ENCODE assay signal across 20 cellular contexts in the genomic region with DNA sequence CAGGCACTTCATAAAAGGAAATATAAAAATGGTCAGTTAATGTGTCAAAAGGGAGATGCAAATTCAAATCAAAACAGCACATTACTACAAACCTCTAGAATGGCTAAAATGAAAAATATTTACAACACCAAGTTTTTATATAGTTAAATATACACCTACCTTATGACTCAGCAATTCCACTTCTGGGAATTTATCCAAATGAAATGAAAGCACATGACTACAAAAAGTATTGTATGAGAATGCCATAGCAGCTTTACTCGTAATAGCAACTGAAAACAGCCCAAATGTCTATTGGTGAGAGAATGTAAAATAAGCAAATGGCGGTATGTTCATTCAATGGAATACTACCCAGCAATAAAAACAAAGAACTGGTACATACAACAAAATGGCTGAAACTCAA.
DNase-seq lines count a peak whose midpoint lies in the region; ATAC-seq, FAIRE-seq and TF ChIP-seq lines count a peak whose summit lies in the region.
"Had no signal": no experiment of that assay in that cellular context is flagged by ENCODE, and none has a peak within 500 bp of the region (broad histone marks: within the 10 kb centered on the region; RNA-seq: fewer than 3 reads in every experiment).

No MANE protein-coding gene starts in this region.

- H3K4me3 ChIP-seq in A549, result no peak overlapping the region
- H3K4me3 ChIP-seq in HFF-Myc (replicated peaks; ENCODE audit: low read depth, low read length), result no peak overlapping the region
- H3K4me3 ChIP-seq in astrocyte (ENCODE audit: insufficient read depth, low read depth, low read length), result no peak overlapping the region
- no peak overlapping the region for H3K4me3 ChIP-seq in fibroblast of the aortic adventitia (ENCODE audit: low read depth, low read length)
- H3K4me3 ChIP-seq: left ventricle myocardium inferior, prostate gland had no signal

- no peak for TF ChIP-seq RAD21 in A549 (conservative IDR thresholded peaks at IDR 0.05 in 1 of 2, IDR thresholded peaks at IDR 0.05 in 1 of 2)

- no peak overlapping the region for H2AFZ ChIP-seq in astrocyte (ENCODE audit: low read depth, low read length)

- H3K9me3 Mint-ChIP-seq in astrocyte (ENCODE audit: unreplicated experiment), result peaks cover 12% of the 10 kb centered on the region
- H3K9me3 Mint-ChIP-seq in activated naive CD4-positive, alpha-beta T cell treated with anti-CD3 and anti-CD28 coated beads for 36 hours, result peaks cover 28% of the 10 kb centered on the region

- no peak for TF ChIP-seq POLR2A in A549 (IDR thresholded peaks at IDR 0.05; ENCODE audit: low read length)

- 43% methylated on average over 2 of the region's 2 CpGs for WGBS in A549 (ENCODE audit: missing lambda C conversion rate)

- ATAC-seq in A549 (no peak), left colon (no peak)
- ATAC-seq: activated CD4-positive, alpha-beta T cell treated with anti-CD3 and anti-CD28 coated beads for 36 hours; activated naive CD4-positive, alpha-beta T cell treated with anti-CD3 and anti-CD28 coated beads, Interleukin-2, amount 50 U/mL, for 72 hours; naive thymus-derived CD4-positive, alpha-beta T cell had no signal

- H4K20me1 ChIP-seq in astrocyte (ENCODE audit: insufficient read depth, low read length), result no peaks in the 10 kb centered on the region

- CTCF ChIA-PET in A549 (lab: Yijun Ruan, JAX), result no interaction called here
- CTCF ChIA-PET in activated naive CD4-positive, alpha-beta T cell treated with anti-CD3 and anti-CD28 coated beads for 36 hours (lab: Charles Lee), result no interaction called here

- DNase-seq in A549 (ENCODE audit: low read depth in 1 of 2, low spot score in 1 of 2) (no peak), HFF-Myc (ENCODE audit: extremely low read depth, low read depth) (peak; percentile 63), astrocyte (ENCODE audit: low read depth) (peak; percentile 66), fibroblast of the aortic adventitia (ENCODE audit: low read depth) (peak; percentile 54), left colon (no peak), NCI-H2227 (lab: John Stamatoyannopoulos, UW; ENCODE audit: unreplicated experiment) (no peak), DMS53 (lab: John Stamatoyannopoulos, UW) (no peak)
- DNase-seq in activated naive CD4-positive, alpha-beta T cell treated with anti-CD3 and anti-CD28 coated beads for 36 hours, result no peak
- DNase-seq: activated CD4-positive, alpha-beta T cell treated with anti-CD3 and anti-CD28 coated beads for 36 hours; central memory CD4-positive, alpha-beta T cell; COR-L47; left ventricle myocardium inferior; naive thymus-derived CD4-positive, alpha-beta T cell; NCI-H2029; NCI-H69; substantia nigra had no signal

- H3K4me2 ChIP-seq in A549, result no peak overlapping the region
- no peak overlapping the region for H3K4me2 ChIP-seq in astrocyte (ENCODE audit: low read length)

- H3K27me3 Mint-ChIP-seq in astrocyte (ENCODE audit: low read depth, unreplicated experiment), result no peaks in the 10 kb centered on the region
- no peaks in the 10 kb centered on the region for H3K27me3 Mint-ChIP-seq in activated naive CD4-positive, alpha-beta T cell treated with anti-CD3 and anti-CD28 coated beads for 36 hours (ENCODE audit: low read depth)
- H3K27me3 Mint-ChIP-seq: activated CD4-positive, alpha-beta T cell treated with anti-CD3 and anti-CD28 coated beads for 36 hours; naive thymus-derived CD4-positive, alpha-beta T cell had no signal

- peaks cover 5% of the 10 kb centered on the region; the same call in 1 of the 3 replicates for H3K9me3 ChIP-seq in A549
- H3K9me3 ChIP-seq in astrocyte (ENCODE audit: insufficient read depth, low read depth, low read length), result peaks cover 10% of the 10 kb centered on the region
- H3K9me3 ChIP-seq: prostate gland had no signal

- no peaks in the 10 kb centered on the region for H3K36me3 ChIP-seq in astrocyte (ENCODE audit: insufficient read depth, low read length)
- H3K36me3 ChIP-seq: left ventricle myocardium inferior, prostate gland had no signal

- no peaks in the 10 kb centered on the region for H3K4me1 Mint-ChIP-seq in astrocyte (ENCODE audit: low read depth, unreplicated experiment)
- H3K4me1 Mint-ChIP-seq in activated naive CD4-positive, alpha-beta T cell treated with anti-CD3 and anti-CD28 coated beads for 36 hours (ENCODE audit: low read depth), result no peaks in the 10 kb centered on the region
- H3K4me1 Mint-ChIP-seq: activated CD4-positive, alpha-beta T cell treated with anti-CD3 and anti-CD28 coated beads for 36 hours; naive thymus-derived CD4-positive, alpha-beta T cell had no signal

- no peak overlapping the region for H3K27ac Mint-ChIP-seq in astrocyte (ENCODE audit: unreplicated experiment)
- no peak overlapping the region for H3K27ac Mint-ChIP-seq in activated naive CD4-positive, alpha-beta T cell treated with anti-CD3 and anti-CD28 coated beads for 36 hours
- H3K27ac Mint-ChIP-seq: activated CD4-positive, alpha-beta T cell treated with anti-CD3 and anti-CD28 coated beads for 36 hours; activated naive CD4-positive, alpha-beta T cell treated with anti-CD3 and anti-CD28 coated beads, Interleukin-2, amount 50 U/mL, for 72 hours; naive thymus-derived CD4-positive, alpha-beta T cell had no signal

- no peaks in the 10 kb centered on the region for H3K4me1 ChIP-seq in A549
- no peaks in the 10 kb centered on the region for H3K4me1 ChIP-seq in astrocyte (ENCODE audit: insufficient read depth, low read length)
- H3K4me1 ChIP-seq: left ventricle myocardium inferior, prostate gland had no signal

- no peaks in the 10 kb centered on the region for H3K79me2 ChIP-seq in astrocyte (ENCODE audit: insufficient read depth, low read length)

- no peak for TF ChIP-seq EP300 in A549 (IDR thresholded peaks at IDR 0.05)

- intact Hi-C loops in left colon (cut with DNase I, micrococcal nuclease), result no loop called here
- intact Hi-C loops in activated naive CD4-positive, alpha-beta T cell treated with anti-CD3 and anti-CD28 coated beads for 36 hours (cut with micrococcal nuclease), result no loop called here

- H3K36me3 Mint-ChIP-seq in astrocyte (ENCODE audit: low read depth, unreplicated experiment), result no peaks in the 10 kb centered on the region
- H3K36me3 Mint-ChIP-seq in activated naive CD4-positive, alpha-beta T cell treated with anti-CD3 and anti-CD28 coated beads for 36 hours (ENCODE audit: low read depth), result no peaks in the 10 kb centered on the region
- H3K36me3 Mint-ChIP-seq: naive thymus-derived CD4-positive, alpha-beta T cell had no signal

- H3K27me3 ChIP-seq in astrocyte (ENCODE audit: insufficient read depth, low read length), result no peaks in the 10 kb centered on the region

- FAIRE-seq in A549 (lab: Jason Lieb, UNC) (no peak), astrocyte (lab: Jason Lieb, UNC) (peak; percentile 29)
- FAIRE-seq: GM18507, GM19239 had no signal

- no peak overlapping the region for H3K9ac ChIP-seq in astrocyte (ENCODE audit: low read length)

- H3K4me3 Mint-ChIP-seq in astrocyte (ENCODE audit: unreplicated experiment), result no peak overlapping the region
- no peak overlapping the region for H3K4me3 Mint-ChIP-seq in activated naive CD4-positive, alpha-beta T cell treated with anti-CD3 and anti-CD28 coated beads for 36 hours
- H3K4me3 Mint-ChIP-seq: activated CD4-positive, alpha-beta T cell treated with anti-CD3 and anti-CD28 coated beads for 36 hours; naive thymus-derived CD4-positive, alpha-beta T cell had no signal

- POLR2A ChIA-PET in A549 (lab: Yijun Ruan, JAX), result no interaction called here

- H3K27ac ChIP-seq in A549 (no peak overlapping the region), astrocyte (ENCODE audit: low read depth, low read length) (no peak overlapping the region)
- H3K27ac ChIP-seq: left ventricle myocardium inferior, prostate gland had no signal

- TF ChIP-seq CTCF in A549 (IDR thresholded peaks at IDR 0.05), result no peak
- no peak for TF ChIP-seq CTCF in HFF-Myc (IDR thresholded peaks at IDR 0.05; ENCODE audit: low read depth, low read length, missing control alignments)
- no peak for TF ChIP-seq CTCF in astrocyte (IDR thresholded peaks at IDR 0.05; ENCODE audit: insufficient read depth, low read depth, low read length)
- TF ChIP-seq CTCF in fibroblast of the aortic adventitia (IDR thresholded peaks at IDR 0.05; ENCODE audit: insufficient read depth, low read length), result no peak

TF ChIP-seq in A549, 52 proteins besides CTCF, POLR2A, EP300 and RAD21 (continues in another document):
- TF ChIP-seq NFE2L2 (conservative IDR thresholded peaks at IDR 0.05; ENCODE audit: low read length), result no peak
- peak; percentile 57 for TF ChIP-seq MAFK (IDR thresholded peaks at IDR 0.05; ENCODE audit: partially characterized antibody)
- TF ChIP-seq CEBPB (IDR thresholded peaks at IDR 0.05), result no peak
- TF ChIP-seq HOXB13 (CRISPR knock-in tag; IDR thresholded peaks at IDR 0.05; ENCODE audit: low read depth), result no peak
- no peak for TF ChIP-seq ZFP36 (IDR thresholded peaks at IDR 0.05; ENCODE audit: borderline replicate concordance, partially characterized antibody)
- TF ChIP-seq USF2 (IDR thresholded peaks at IDR 0.05), result no peak

Comparison
In these comparisons a context has a peak if more than half of its experiments do, and no peak if none do; other contexts are left out.
1. DNase-seq: peak in HFF-Myc (single experiment), astrocyte (single experiment) and fibroblast of the aortic adventitia (single experiment); none in A549 (0 of 2), left colon (0 of 2), NCI-H2227 (single experiment), DMS53 (single experiment) and activated naive CD4-positive, alpha-beta T cell treated with anti-CD3 and anti-CD28 coated beads for 36 hours (single experiment).